Comparison of ENCODE assay signal across 23 cellular contexts in genomic region chr7:127821146-127821545, GRCh38.
DNase-seq lines count a peak whose midpoint lies in the region; ATAC-seq, FAIRE-seq and TF ChIP-seq lines count a peak whose summit lies in the region.
"Had no signal": no experiment of that assay in that cellular context is flagged by ENCODE, and none has a peak within 500 bp of the region (broad histone marks: within the 10 kb centered on the region; RNA-seq: fewer than 3 reads in every experiment).

No MANE protein-coding gene starts in this region.

- H3K36me3 ChIP-seq in right lobe of liver = no peaks in the 10 kb centered on the region
- H3K36me3 ChIP-seq: heart right ventricle, lower lobe of right lung, MG63 had no signal

- TF ChIP-seq POLR2A in right lobe of liver (IDR thresholded peaks at IDR 0.05) (no peak), GM12891 (IDR thresholded peaks at IDR 0.05; ENCODE audit: low read depth, low read length) (no peak)

- 86% methylated on average over 1 of the region's 1 CpG for WGBS in right lobe of liver (ENCODE audit: insufficient coverage, low coverage, low lambda C conversion rate, missing lambda C conversion rate)

- no peaks in the 10 kb centered on the region for H3K9me3 Mint-ChIP-seq in activated T-cell treated with anti-CD3 and anti-CD28 coated beads, Interleukin-2, amount 50 U/mL, for 24 hours
- H3K9me3 Mint-ChIP-seq in activated T-cell treated with anti-CD3 and anti-CD28 coated beads, Interleukin-2, amount 50 U/mL, for 72 hours = no peaks in the 10 kb centered on the region
- no peaks in the 10 kb centered on the region for H3K9me3 Mint-ChIP-seq in activated naive CD8-positive, alpha-beta T cell treated with anti-CD3 and anti-CD28 coated beads, Interleukin-2, amount 50 U/mL, for 24 hours
- H3K9me3 Mint-ChIP-seq in stimulated activated naive B cell treated with anti-CD40 and anti-IgM and Interleukin-4, amounts not matched to agents 10 μg/mL and 1 μg/mL and 100 μg/mL, for 72 hours = peaks cover 0 to 2% of the 10 kb centered on the region in 2 donors
- H3K9me3 Mint-ChIP-seq: CD4-positive, CD25-positive, alpha-beta regulatory T cell; effector memory CD8-positive, alpha-beta T cell had no signal

- intact Hi-C loops in right lobe of liver (cut with DNase I) = no loop called here

- TF ChIP-seq CTCF in right lobe of liver (IDR thresholded peaks at IDR 0.05) = no peak

- peak overlapping the region; percentile 79 for H3K27ac Mint-ChIP-seq in activated T-cell treated with anti-CD3 and anti-CD28 coated beads, Interleukin-2, amount 50 U/mL, for 24 hours
- H3K27ac Mint-ChIP-seq in activated T-cell treated with anti-CD3 and anti-CD28 coated beads, Interleukin-2, amount 50 U/mL, for 72 hours = no peak overlapping the region
- peak overlapping the region; percentile 76 for H3K27ac Mint-ChIP-seq in activated naive CD8-positive, alpha-beta T cell treated with anti-CD3 and anti-CD28 coated beads, Interleukin-2, amount 50 U/mL, for 24 hours
- H3K27ac Mint-ChIP-seq in stimulated activated naive B cell treated with anti-CD40 and anti-IgM and Interleukin-4, amounts not matched to agents 10 μg/mL and 1 μg/mL and 100 μg/mL, for 72 hours = peak overlapping the region; percentile 86

- peak overlapping the region; percentile 14 for H3K4me3 Mint-ChIP-seq in activated T-cell treated with anti-CD3 and anti-CD28 coated beads, Interleukin-2, amount 50 U/mL, for 24 hours
- peak overlapping the region in 1 of 2 donors; percentile 33 for H3K4me3 Mint-ChIP-seq in activated T-cell treated with anti-CD3 and anti-CD28 coated beads, Interleukin-2, amount 50 U/mL, for 72 hours
- peak overlapping the region; percentile 28 for H3K4me3 Mint-ChIP-seq in activated naive CD8-positive, alpha-beta T cell treated with anti-CD3 and anti-CD28 coated beads, Interleukin-2, amount 50 U/mL, for 24 hours
- H3K4me3 Mint-ChIP-seq in stimulated activated naive B cell treated with anti-CD40 and anti-IgM and Interleukin-4, amounts not matched to agents 10 μg/mL and 1 μg/mL and 100 μg/mL, for 72 hours = peak overlapping the region; percentile 10 to 63
- H3K4me3 Mint-ChIP-seq: effector memory CD8-positive, alpha-beta T cell had no signal

- no peaks in the 10 kb centered on the region for H3K27me3 ChIP-seq in right lobe of liver
- H3K27me3 ChIP-seq: heart right ventricle, MG63 had no signal

- ATAC-seq in activated T-cell treated with anti-CD3 and anti-CD28 coated beads, Interleukin-2, amount 50 U/mL, for 72 hours (replicated peaks in 1 of 2) = no peak
- ATAC-seq in activated naive CD8-positive, alpha-beta T cell treated with anti-CD3 and anti-CD28 coated beads, Interleukin-2, amount 50 U/mL, for 24 hours = no peak
- ATAC-seq in right lobe of liver (peak; percentile 33 to 74 (median 68)), GM19328 (IDR thresholded peaks at IDR 0.05; ENCODE audit: unreplicated experiment) (no peak)
- ATAC-seq in stimulated activated naive B cell treated with anti-CD40 and anti-IgM and Interleukin-4, amounts not matched to agents 10 μg/mL and 1 μg/mL and 100 μg/mL, for 72 hours (replicated peaks) = no peak
- ATAC-seq: effector memory CD8-positive, alpha-beta T cell; heart right ventricle; lower lobe of right lung had no signal

- peaks cover 44% of the 10 kb centered on the region for H3K4me1 Mint-ChIP-seq in activated T-cell treated with anti-CD3 and anti-CD28 coated beads, Interleukin-2, amount 50 U/mL, for 24 hours (ENCODE audit: low read depth)
- peaks cover 38% of the 10 kb centered on the region for H3K4me1 Mint-ChIP-seq in activated T-cell treated with anti-CD3 and anti-CD28 coated beads, Interleukin-2, amount 50 U/mL, for 72 hours (ENCODE audit: low read depth)
- peaks cover 45% of the 10 kb centered on the region for H3K4me1 Mint-ChIP-seq in activated naive CD8-positive, alpha-beta T cell treated with anti-CD3 and anti-CD28 coated beads, Interleukin-2, amount 50 U/mL, for 24 hours
- peaks cover 34 to 62% of the 10 kb centered on the region in 2 donors for H3K4me1 Mint-ChIP-seq in stimulated activated naive B cell treated with anti-CD40 and anti-IgM and Interleukin-4, amounts not matched to agents 10 μg/mL and 1 μg/mL and 100 μg/mL, for 72 hours

- H3K9me3 ChIP-seq in right lobe of liver = no peaks in the 10 kb centered on the region
- H3K9me3 ChIP-seq: heart right ventricle, lower lobe of right lung, MG63 had no signal

- H3K27me3 Mint-ChIP-seq in activated T-cell treated with anti-CD3 and anti-CD28 coated beads, Interleukin-2, amount 50 U/mL, for 24 hours = no peaks in the 10 kb centered on the region
- no peaks in the 10 kb centered on the region for H3K27me3 Mint-ChIP-seq in activated T-cell treated with anti-CD3 and anti-CD28 coated beads, Interleukin-2, amount 50 U/mL, for 72 hours (ENCODE audit: low read depth)
- no peaks in the 10 kb centered on the region for H3K27me3 Mint-ChIP-seq in activated naive CD8-positive, alpha-beta T cell treated with anti-CD3 and anti-CD28 coated beads, Interleukin-2, amount 50 U/mL, for 24 hours
- no peaks in the 10 kb centered on the region for H3K27me3 Mint-ChIP-seq in stimulated activated naive B cell treated with anti-CD40 and anti-IgM and Interleukin-4, amounts not matched to agents 10 μg/mL and 1 μg/mL and 100 μg/mL, for 72 hours
- H3K27me3 Mint-ChIP-seq: CD4-positive, CD25-positive, alpha-beta regulatory T cell; effector memory CD8-positive, alpha-beta T cell; progenitor cell of endocrine pancreas had no signal

- no peak overlapping the region for H3K4me3 ChIP-seq in right lobe of liver
- H3K4me3 ChIP-seq: heart right ventricle, lower lobe of right lung, MG63 had no signal

- DNase-seq in activated T-cell treated with anti-CD3 and anti-CD28 coated beads, Interleukin-2, amount 50 U/mL, for 24 hours = no peak
- no peak for DNase-seq in activated T-cell treated with anti-CD3 and anti-CD28 coated beads, Interleukin-2, amount 50 U/mL, for 72 hours
- no peak for DNase-seq in activated naive CD8-positive, alpha-beta T cell treated with anti-CD3 and anti-CD28 coated beads, Interleukin-2, amount 50 U/mL, for 24 hours
- DNase-seq in right lobe of liver = no peak
- no peak for DNase-seq in stimulated activated naive B cell treated with anti-CD40 and anti-IgM and Interleukin-4, amounts not matched to agents 10 μg/mL and 1 μg/mL and 100 μg/mL, for 72 hours
- DNase-seq in NCI-H2107 (lab: John Stamatoyannopoulos, UW) = no peak
- DNase-seq in GM12891 (ENCODE audit: insufficient read length, low spot score) = no peak
- DNase-seq: activated CD4-positive, alpha-beta T cell treated with anti-CD3 and anti-CD28 coated beads for 1 hour; activated CD8-positive, alpha-beta memory T cell treated with anti-CD3 and anti-CD28 coated beads, Interleukin-2, amount 50 U/mL, for 48 hours; activated naive CD4-positive, alpha-beta T cell; CD4-positive, CD25-positive, alpha-beta regulatory T cell; effector memory CD8-positive, alpha-beta T cell; heart right ventricle; IMR-90; lower lobe of right lung; MG63; NCI-H1694; NCI-H345; NK-92 treated with Interleukin-12 subunit alpha and Interleukin-12 subunit beta, amount 100 ng/mL, for 24 hours; stimulated activated CD4-positive, alpha-beta T cell treated with anti-CD3 and anti-CD28 coated beads, Interleukin-2, amount 100 ng/mL, for 48 hours; substantia nigra had no signal

- no peak overlapping the region for H3K27ac ChIP-seq in right lobe of liver
- H3K27ac ChIP-seq: lower lobe of right lung had no signal

- FAIRE-seq in GM12891 (lab: Jason Lieb, UNC) = no peak

- peaks cover 0 to 12% (median 0%) of the 10 kb centered on the region in 4 donors for H3K4me1 ChIP-seq in right lobe of liver

- H3K36me3 Mint-ChIP-seq in activated T-cell treated with anti-CD3 and anti-CD28 coated beads, Interleukin-2, amount 50 U/mL, for 24 hours (ENCODE audit: low read depth) = peaks cover 51% of the 10 kb centered on the region
- peaks cover 2 to 3% of the 10 kb centered on the region in 2 donors for H3K36me3 Mint-ChIP-seq in activated T-cell treated with anti-CD3 and anti-CD28 coated beads, Interleukin-2, amount 50 U/mL, for 72 hours (ENCODE audit: insufficient read depth in 2 of 2)
- peaks cover 10% of the 10 kb centered on the region for H3K36me3 Mint-ChIP-seq in activated naive CD8-positive, alpha-beta T cell treated with anti-CD3 and anti-CD28 coated beads, Interleukin-2, amount 50 U/mL, for 24 hours (ENCODE audit: low read depth)
- H3K36me3 Mint-ChIP-seq in stimulated activated naive B cell treated with anti-CD40 and anti-IgM and Interleukin-4, amounts not matched to agents 10 μg/mL and 1 μg/mL and 100 μg/mL, for 72 hours = peaks cover 33 to 37% of the 10 kb centered on the region in 2 donors

TF ChIP-seq in GM12891, 5 proteins besides CTCF, POLR2A, EP300 and RAD21:
- no peak for TF ChIP-seq POLR2AphosphoS5 (IDR thresholded peaks at IDR 0.05; ENCODE audit: low read depth, low read length)
- TF ChIP-seq SPI1 (IDR thresholded peaks at IDR 0.05; ENCODE audit: low read depth, low read length) = no peak
- no peak for TF ChIP-seq POU2F2 (IDR thresholded peaks at IDR 0.05; ENCODE audit: low read depth, low read length)
- no peak for TF ChIP-seq PAX5 (IDR thresholded peaks at IDR 0.05; ENCODE audit: insufficient read depth, low read length, severe bottlenecking)
- TF ChIP-seq TAF1 (IDR thresholded peaks at IDR 0.05; ENCODE audit: low read depth, low read length) = no peak
TF ChIP-seq in GM12891: peak in this region for 0.

Comparison
In these comparisons a context has a peak if more than half of its experiments do, and no peak if none do; other contexts are left out.
1. ATAC-seq: peak in right lobe of liver (4 of 4); none in activated T-cell treated with anti-CD3 and anti-CD28 coated beads, Interleukin-2, amount 50 U/mL, for 72 hours (0 of 2), activated naive CD8-positive, alpha-beta T cell treated with anti-CD3 and anti-CD28 coated beads, Interleukin-2, amount 50 U/mL, for 24 hours (single experiment), stimulated activated naive B cell treated with anti-CD40 and anti-IgM and Interleukin-4, amounts not matched to agents 10 μg/mL and 1 μg/mL and 100 μg/mL, for 72 hours (0 of 2) and GM19328 (single experiment).